12 cellular contexts compared by ENCODE assay signal in genomic region chr6:141105481-141105880, GRCh38.
DNase-seq lines count a peak whose midpoint lies in the region; ATAC-seq and TF ChIP-seq lines count a peak whose summit lies in the region.
"Had no signal": no experiment of that assay in that cellular context is flagged by ENCODE, and none has a peak within 500 bp of the region (broad histone marks: within the 10 kb centered on the region; RNA-seq: fewer than 3 reads in every experiment).

No MANE protein-coding gene starts in this region.

- peak; percentile 94 for DNase-seq in A673 (ENCODE audit: low spot score)
- peak; percentile 14 for DNase-seq in HT1080 (ENCODE audit: low read depth)
- peak; percentile 80 for DNase-seq in iris pigment epithelial cell (ENCODE audit: low read depth)
- no peak for DNase-seq in activated T-helper 1 cell treated with anti-CD3 and anti-CD28 coated beads, Interleukin-12 subunit alpha, Interleukin-12 subunit beta, Interleukin-2, Interleukin-4 antibody, amounts not matched to agents 30 ng/mL and 10 ng/mL and 1 ng/mL, durations not matched to agents 14 hours and 24 hours and 36 hours (ENCODE audit: low spot score)
- DNase-seq in NCI-H1436 (lab: John Stamatoyannopoulos, UW): no peak
- DNase-seq in psoas muscle: no peak
- DNase-seq: immature natural killer cell, NCI-H1930 had no signal

- intact Hi-C loops in A673 (cut with micrococcal nuclease; ENCODE audit: unreplicated experiment): loop anchor here (10.0 kb wide), 1 partner anchor 459 kb away; no protein-coding TSS in a partner anchor
- intact Hi-C loops in activated T-helper 1 cell treated with anti-CD3 and anti-CD28 coated beads, Interleukin-12 subunit alpha, Interleukin-12 subunit beta, Interleukin-2, Interleukin-4 antibody, amounts not matched to agents 30 ng/mL and 10 ng/mL and 1 ng/mL, durations not matched to agents 14 hours and 24 hours and 36 hours (cut with micrococcal nuclease): no loop called here
- intact Hi-C loops in psoas muscle (cut with DNase I): no loop called here

- H3K4me3 Mint-ChIP-seq in brain: peak overlapping the region in 2 of 5 experiments; percentile 21 to 62
- no peak overlapping the region for H3K4me3 Mint-ChIP-seq in activated T-helper 1 cell treated with anti-CD3 and anti-CD28 coated beads, Interleukin-12 subunit alpha, Interleukin-12 subunit beta, Interleukin-2, Interleukin-4 antibody, amounts not matched to agents 30 ng/mL and 10 ng/mL and 1 ng/mL, durations not matched to agents 14 hours and 24 hours and 36 hours
- H3K4me3 Mint-ChIP-seq: immature natural killer cell had no signal

- BruUV-seq in A673 (replicated peaks; lab: Mats Ljungman, UMichigan): no TSS peak

- H3K36me3 ChIP-seq in A673 (ENCODE audit: insufficient read depth, low read length, poor library complexity, severe bottlenecking): no peaks in the 10 kb centered on the region
- no peaks in the 10 kb centered on the region for H3K36me3 ChIP-seq in psoas muscle (ENCODE audit: insufficient read depth in 1 of 2, low read depth in 1 of 2)

- H3K9me3 Mint-ChIP-seq in brain: peaks cover 5 to 15% (median 10%) of the 10 kb centered on the region in 5 experiments
- no peaks in the 10 kb centered on the region for H3K9me3 Mint-ChIP-seq in activated T-helper 1 cell treated with anti-CD3 and anti-CD28 coated beads, Interleukin-12 subunit alpha, Interleukin-12 subunit beta, Interleukin-2, Interleukin-4 antibody, amounts not matched to agents 30 ng/mL and 10 ng/mL and 1 ng/mL, durations not matched to agents 14 hours and 24 hours and 36 hours

- H3K27me3 ChIP-seq in A673 (replicated peaks; ENCODE audit: insufficient read depth, low read depth, low read length, poor library complexity) (no peaks in the 10 kb centered on the region), psoas muscle (ENCODE audit: insufficient read depth in 3 of 3, low read length in 2 of 3) (no peaks in the 10 kb centered on the region)

- H3K27ac Mint-ChIP-seq in brain: peak overlapping the region; percentile 43 to 98 (median 87)
- H3K27ac Mint-ChIP-seq in activated T-helper 1 cell treated with anti-CD3 and anti-CD28 coated beads, Interleukin-12 subunit alpha, Interleukin-12 subunit beta, Interleukin-2, Interleukin-4 antibody, amounts not matched to agents 30 ng/mL and 10 ng/mL and 1 ng/mL, durations not matched to agents 14 hours and 24 hours and 36 hours: no peak overlapping the region
- H3K27ac Mint-ChIP-seq: immature natural killer cell had no signal

- POLR2A ChIA-PET in A673 (lab: Charles Lee; ENCODE audit: low non-redundant PET): no interaction called here

- H3K27me3 Mint-ChIP-seq in brain: no peaks in the 10 kb centered on the region
- no peaks in the 10 kb centered on the region for H3K27me3 Mint-ChIP-seq in activated T-helper 1 cell treated with anti-CD3 and anti-CD28 coated beads, Interleukin-12 subunit alpha, Interleukin-12 subunit beta, Interleukin-2, Interleukin-4 antibody, amounts not matched to agents 30 ng/mL and 10 ng/mL and 1 ng/mL, durations not matched to agents 14 hours and 24 hours and 36 hours (ENCODE audit: insufficient read depth)

- H3K9me3 ChIP-seq in A673 (ENCODE audit: low read depth, low read length, poor library complexity, severe bottlenecking): no peaks in the 10 kb centered on the region
- H3K9me3 ChIP-seq in psoas muscle: peaks cover 8% of the 10 kb centered on the region

- CTCF ChIA-PET in A673 (lab: Charles Lee): no interaction called here

- peaks cover 12% of the 10 kb centered on the region for H3K4me1 ChIP-seq in A673 (ENCODE audit: insufficient read depth, low read length, poor library complexity, severe bottlenecking)
- H3K4me1 ChIP-seq in psoas muscle: no peaks in the 10 kb centered on the region

- H3K27ac ChIP-seq in A673 (ENCODE audit: low read depth, low read length, poor library complexity, severe bottlenecking) (peak overlapping the region; percentile 68), psoas muscle (no peak overlapping the region)

- H3K4me1 Mint-ChIP-seq in brain: peaks cover 27% of the 10 kb centered on the region
- H3K4me1 Mint-ChIP-seq in activated T-helper 1 cell treated with anti-CD3 and anti-CD28 coated beads, Interleukin-12 subunit alpha, Interleukin-12 subunit beta, Interleukin-2, Interleukin-4 antibody, amounts not matched to agents 30 ng/mL and 10 ng/mL and 1 ng/mL, durations not matched to agents 14 hours and 24 hours and 36 hours (ENCODE audit: low read depth): no peaks in the 10 kb centered on the region
- H3K4me1 Mint-ChIP-seq: immature natural killer cell had no signal

- ATAC-seq in GM19023 (IDR thresholded peaks at IDR 0.05; ENCODE audit: unreplicated experiment) (no peak), psoas muscle (no peak)
- ATAC-seq: GM12878, SK-N-SH treated with all-trans-retinoic acid at 6 μM for 48 hours had no signal

- no peak for TF ChIP-seq CTCF in A673 (conservative IDR thresholded peaks at IDR 0.05; ENCODE audit: low read depth, low read length)
- TF ChIP-seq CTCF in brain (conservative IDR thresholded peaks at IDR 0.05): no peak
- TF ChIP-seq CTCF in psoas muscle (IDR thresholded peaks at IDR 0.05): no peak

- H3K4me3 ChIP-seq in A673 (ENCODE audit: low read depth, low read length, poor library complexity, severe bottlenecking) (no peak overlapping the region), psoas muscle (no peak overlapping the region)
- H3K4me3 ChIP-seq: GM12878 had no signal

- no peaks in the 10 kb centered on the region for H3K36me3 Mint-ChIP-seq in brain
- H3K36me3 Mint-ChIP-seq in activated T-helper 1 cell treated with anti-CD3 and anti-CD28 coated beads, Interleukin-12 subunit alpha, Interleukin-12 subunit beta, Interleukin-2, Interleukin-4 antibody, amounts not matched to agents 30 ng/mL and 10 ng/mL and 1 ng/mL, durations not matched to agents 14 hours and 24 hours and 36 hours (ENCODE audit: low read depth): no peaks in the 10 kb centered on the region
- H3K36me3 Mint-ChIP-seq: immature natural killer cell had no signal

Comparison
In these comparisons a context has a peak if more than half of its experiments do, and no peak if none do; other contexts are left out.
1. DNase-seq: peak in A673 (single experiment), HT1080 (single experiment) and iris pigment epithelial cell (single experiment); none in activated T-helper 1 cell treated with anti-CD3 and anti-CD28 coated beads, Interleukin-12 subunit alpha, Interleukin-12 subunit beta, Interleukin-2, Interleukin-4 antibody, amounts not matched to agents 30 ng/mL and 10 ng/mL and 1 ng/mL, durations not matched to agents 14 hours and 24 hours and 36 hours (single experiment), NCI-H1436 (single experiment) and psoas muscle (0 of 2).